Comparison of ENCODE assay signal across 15 cellular contexts in the genomic region with DNA sequence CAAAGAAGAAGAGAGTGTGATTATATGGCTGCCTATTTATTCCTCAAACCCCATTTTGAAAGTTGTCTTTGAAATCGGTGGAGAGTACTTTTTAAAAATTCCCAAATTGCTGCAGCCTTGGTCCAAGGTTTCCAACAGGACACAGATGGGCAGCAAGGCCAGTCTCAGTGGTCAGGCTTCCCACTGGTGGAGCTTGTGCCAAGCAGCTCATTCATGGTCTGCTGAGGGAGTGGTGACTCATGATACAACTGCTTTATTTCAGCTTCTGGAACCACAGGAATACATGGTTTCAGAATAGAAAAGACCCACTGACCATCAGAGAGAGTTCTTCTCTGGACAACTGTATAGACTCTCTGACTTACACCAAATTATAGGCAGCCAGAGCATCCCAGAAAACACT.
DNase-seq lines count a peak whose midpoint lies in the region; TF ChIP-seq lines count a peak whose summit lies in the region.
"Had no signal": no experiment of that assay in that cellular context is flagged by ENCODE, and none has a peak within 500 bp of the region (broad histone marks: within the 10 kb centered on the region; RNA-seq: fewer than 3 reads in every experiment).

No MANE protein-coding gene starts in this region.

- no peak for TF ChIP-seq CTCF in AG04450 (IDR thresholded peaks at IDR 0.05; ENCODE audit: low read depth, low read length)
- TF ChIP-seq CTCF in astrocyte of the spinal cord (IDR thresholded peaks at IDR 0.05; ENCODE audit: low read depth, low read length) = no peak

- H3K27me3 ChIP-seq in AG04450 (ENCODE audit: control insufficient read depth, insufficient read depth, low read length) = no peaks in the 10 kb centered on the region
- H3K27me3 ChIP-seq: BE2C, vagina had no signal

- in situ Hi-C loops in astrocyte of the spinal cord (cut with HindIII; ENCODE audit: low sequenced_read_pairs) = no loop called here

- H3K4me3 ChIP-seq in AG04450 (ENCODE audit: low read depth, low read length) (no peak overlapping the region), astrocyte of the spinal cord (ENCODE audit: low read depth, low read length) (no peak overlapping the region)
- H3K4me3 ChIP-seq: vagina had no signal

- DNase-seq in AG04450 (ENCODE audit: low read depth, low spot score) (peak; percentile 26), HT1080 (ENCODE audit: low read depth) (peak; percentile 84), astrocyte of the spinal cord (ENCODE audit: low read depth, low spot score) (peak; percentile 91), kidney glomerular epithelial cell (lab: John Stamatoyannopoulos, UW) (peak; percentile 7), NCI-H524 (lab: John Stamatoyannopoulos, UW) (no peak), DMS114 treated with DMSO at 0.1 percent for 48 hours (lab: John Stamatoyannopoulos, UW; ENCODE audit: unreplicated experiment) (no peak), NCI-H1092 treated with DMSO at 0.1 percent for 48 hours (lab: John Stamatoyannopoulos, UW) (no peak)
- DNase-seq in activated CD4-positive, alpha-beta T cell treated with anti-CD3 and anti-CD28 coated beads, Interleukin-2, amount 50 U/mL, for 4 hours = no peak
- DNase-seq: BE2C; DMS79 treated with DMSO at 0.1 percent for 48 hours; effector CD8-positive, alpha-beta T cell; HFFc6; NCI-H1417 treated with DMSO at 0.1 percent for 48 hours; NCI-H69 had no signal

- no peaks in the 10 kb centered on the region for H3K9me3 ChIP-seq in AG04450 (ENCODE audit: control insufficient read depth, insufficient read depth, low read length)
- H3K9me3 ChIP-seq: BE2C, vagina had no signal

- POLR2A ChIA-PET in AG04450 (lab: Yijun Ruan, JAX) = no interaction called here

- CTCF ChIA-PET in AG04450 (lab: Charles Lee) = interaction anchor here (0.8 kb wide), 1 partner anchor 16 kb away, joined by 3 read pairs; no protein-coding TSS in a partner anchor

- H3K27ac ChIP-seq in AG04450 (ENCODE audit: low read depth, low read length) = no peak overlapping the region
- H3K27ac ChIP-seq: vagina had no signal

Comparison
In these comparisons a context has a peak if more than half of its experiments do, and no peak if none do; other contexts are left out.
1. DNase-seq: peak in AG04450 (single experiment), HT1080 (single experiment), astrocyte of the spinal cord (single experiment) and kidney glomerular epithelial cell (single experiment); none in NCI-H524 (0 of 2), activated CD4-positive, alpha-beta T cell treated with anti-CD3 and anti-CD28 coated beads, Interleukin-2, amount 50 U/mL, for 4 hours (0 of 2), DMS114 treated with DMSO at 0.1 percent for 48 hours (single experiment) and NCI-H1092 treated with DMSO at 0.1 percent for 48 hours (single experiment).